ENCODE assay signal across 21 cellular contexts in genomic region chr10:70117646-70118045, GRCh38.
"Had no signal": no experiment of that assay in that cellular context is flagged by ENCODE, and none has a peak within 500 bp of the region (broad histone marks: within the 10 kb centered on the region; RNA-seq: fewer than 3 reads in every experiment).

No MANE protein-coding gene starts in this region.

- H3K27ac ChIP-seq: dorsolateral prefrontal cortex, gastrocnemius medialis, left lung, psoas muscle, skin epidermis, suprapubic skin, transverse colon, upper lobe of right lung, uterus had no signal

- ATAC-seq: left lung; mucosa of descending colon; natural killer cell treated with Interleukin-12 subunit alpha and Interleukin-12 subunit beta and Interleukin-15 and Interleukin-18, amount 100 ng/mL, for 72 hours; upper lobe of right lung had no signal

- H3K27me3 ChIP-seq: dorsolateral prefrontal cortex, gastrocnemius medialis, left lung, suprapubic skin, transverse colon, upper lobe of right lung, uterus had no signal

- H3K4me3 ChIP-seq: dorsolateral prefrontal cortex, gastrocnemius medialis, left lung, mucosa of descending colon, psoas muscle, skin epidermis, suprapubic skin, transverse colon, upper lobe of right lung, uterus had no signal

- H3K4me1 ChIP-seq: left lung, transverse colon, upper lobe of right lung, uterus had no signal

- DNase-seq: dorsolateral prefrontal cortex; effector CD4-positive, alpha-beta T cell; gastrocnemius medialis; head of caudate nucleus; left cardiac atrium; left lung; mesenchymal stem cell; mucosa of descending colon; naive B cell; nucleus accumbens; psoas muscle; right cardiac atrium; stimulated activated CD4-positive, alpha-beta T cell treated with anti-CD3 and anti-CD28 coated beads, Interleukin-15, amount 100 ng/mL, for 24 hours; stimulated activated CD4-positive, alpha-beta T cell treated with anti-CD3 and anti-CD28 coated beads, Interleukin-2, amount 100 ng/mL, for 48 hours; stimulated activated naive CD4-positive, alpha-beta T cell treated with Interleukin-2 at 50 U/mL for 16 hours; transverse colon; upper lobe of right lung; uterus had no signal

- H3K9me3 ChIP-seq: gastrocnemius medialis, left lung, mucosa of descending colon, psoas muscle, suprapubic skin, transverse colon, upper lobe of right lung, uterus had no signal

- H3K36me3 ChIP-seq: uterus had no signal
